Comparison of ENCODE assay signal across 18 cellular contexts in genomic region chr14:86852530-86852929, GRCh38.
"Had no signal": no experiment of that assay in that cellular context is flagged by ENCODE, and none has a peak within 500 bp of the region (broad histone marks: within the 10 kb centered on the region; RNA-seq: fewer than 3 reads in every experiment).

No MANE protein-coding gene starts in this region.

- DNase-seq: activated B cell treated with CpG ODN at 0.5 μM for 24 hours; activated CD4-positive, alpha-beta T cell treated with anti-CD3 and anti-CD28 coated beads, Interleukin-2, amount 50 U/mL, for 1 hour; activated naive CD4-positive, alpha-beta T cell treated with anti-CD3 and anti-CD28 coated beads, Interleukin-2, amount 50 U/mL, for 16 hours; activated T-cell treated with anti-CD3 and anti-CD28 coated beads, Interleukin-2, amount 50 U/mL, for 1 hour; brain microvascular endothelial cell; endodermal cell; gastrocnemius medialis; heart right ventricle; left ventricle myocardium inferior; ovary; sigmoid colon; stimulated activated CD4-positive, alpha-beta T cell treated with anti-CD3 and anti-CD28 coated beads, Interleukin-12 subunit alpha, Interleukin-12 subunit beta, amount 100 ng/mL, for 4 hours; stimulated activated naive CD4-positive, alpha-beta T cell treated with Interleukin-2 at 50 U/mL for 16 hours; T-helper 2 cell; upper lobe of right lung had no signal

- H3K4me1 ChIP-seq: gastrocnemius medialis, heart right ventricle, left ventricle myocardium inferior, sigmoid colon, upper lobe of right lung had no signal

- H3K4me3 Mint-ChIP-seq: activated B cell treated with CpG ODN at 0.5 μM for 24 hours; dendritic cell treated with granulocyte-macrophage colony-stimulating factor and Interleukin-4, amounts not matched to agents 40 ng/mL and 50 ng/mL, for 4 days; endodermal cell; memory B cell; nephron had no signal

- H3K9me3 ChIP-seq: gastrocnemius medialis, left ventricle myocardium inferior, ovary, sigmoid colon, upper lobe of right lung had no signal

- H3K9me3 Mint-ChIP-seq: dendritic cell treated with granulocyte-macrophage colony-stimulating factor and Interleukin-4, amounts not matched to agents 40 ng/mL and 50 ng/mL, for 4 days; endodermal cell; nephron had no signal

- ATAC-seq: gastrocnemius medialis, heart right ventricle, upper lobe of right lung had no signal

- H3K36me3 Mint-ChIP-seq: memory B cell had no signal

- H3K27ac ChIP-seq: brain microvascular endothelial cell, gastrocnemius medialis, heart right ventricle, left ventricle myocardium inferior, ovary, sigmoid colon, upper lobe of right lung had no signal

- H3K27me3 ChIP-seq: brain microvascular endothelial cell, gastrocnemius medialis, heart right ventricle, ovary, sigmoid colon, upper lobe of right lung had no signal

- H3K36me3 ChIP-seq: brain microvascular endothelial cell, gastrocnemius medialis, heart right ventricle, left ventricle myocardium inferior, ovary, sigmoid colon, upper lobe of right lung had no signal

- H3K4me3 ChIP-seq: gastrocnemius medialis, heart right ventricle, left ventricle myocardium inferior, ovary, sigmoid colon, upper lobe of right lung had no signal

- H3K4me1 Mint-ChIP-seq: activated B cell treated with CpG ODN at 0.5 μM for 24 hours, endodermal cell, memory B cell, nephron had no signal

- H3K27ac Mint-ChIP-seq: activated B cell treated with CpG ODN at 0.5 μM for 24 hours; dendritic cell treated with granulocyte-macrophage colony-stimulating factor and Interleukin-4, amounts not matched to agents 40 ng/mL and 50 ng/mL, for 4 days; endodermal cell; memory B cell had no signal

- H3K27me3 Mint-ChIP-seq: activated B cell treated with CpG ODN at 0.5 μM for 24 hours; dendritic cell treated with granulocyte-macrophage colony-stimulating factor and Interleukin-4, amounts not matched to agents 40 ng/mL and 50 ng/mL, for 4 days; memory B cell had no signal
